Comparison of ENCODE assay signal across 21 cellular contexts in genomic region chr6:147553099-147553498, GRCh38.
"Had no signal": no experiment of that assay in that cellular context is flagged by ENCODE, and none has a peak within 500 bp of the region (broad histone marks: within the 10 kb centered on the region; RNA-seq: fewer than 3 reads in every experiment).

No MANE protein-coding gene starts in this region.

- H3K9me3 ChIP-seq: MG63, SJSA1 had no signal

- H3K27ac ChIP-seq: SJSA1, SK-N-MC had no signal

- H3K4me3 ChIP-seq: MG63, SJSA1, SK-N-MC had no signal

- DNase-seq: IMR-90, Karpas-422, KG1, MG63, NCI-H1092 treated with DMSO at 0.1 percent for 48 hours, NCI-H1436, NCI-H187, NCI-H2029, NCI-H2081 treated with DMSO at 0.1 percent for 48 hours, NCI-H2171, NCI-H226, NCI-H446, NCI-H510A, NCI-H524 treated with DMSO at 0.1 percent for 48 hours, NCI-H69, NCI-H774, Right ventricle myocardium superior, RPMI8226, SIG-M5 had no signal

- H3K27me3 ChIP-seq: MG63, SJSA1 had no signal
